8 cellular contexts compared by ENCODE assay signal in genomic region chr9:136886610-136887597, GRCh38. TPM values are rescaled to one million over a fixed set of nuclear protein-coding genes. Genes with fewer than 3 reads are reported as not detected.
A peak's percentile ranks its signal among the peaks of the same experiment; 100 is the strongest.
DNase-seq lines count a peak whose midpoint lies in the region; ATAC-seq and TF ChIP-seq lines count a peak whose summit lies in the region.

No MANE protein-coding gene starts in this region.

- in situ Hi-C loops in GM23248 (cut with MboI): no loop called here

- H2BK12ac ChIP-seq in trophoblast cell (ENCODE audit: low read length): no peak overlapping the region

- peak; percentile 34 for ATAC-seq in Right ventricle myocardium superior (ENCODE audit: poor library complexity)

- H3K9ac ChIP-seq in GM23248: peak overlapping the region; percentile 85
- H3K9ac ChIP-seq in Loucy (ENCODE audit: low read depth, low read length, poor library complexity, severe bottlenecking): peak overlapping the region; percentile 97
- H3K9ac ChIP-seq in trophoblast cell (ENCODE audit: low read length): peak overlapping the region; percentile 88

- no peaks in the 10 kb centered on the region for H3K9me3 ChIP-seq in GM23248 (ENCODE audit: low read depth)
- H3K9me3 ChIP-seq in Loucy (ENCODE audit: insufficient read depth, low read depth, low read length): no peaks in the 10 kb centered on the region
- H3K9me3 ChIP-seq in trophoblast cell (ENCODE audit: insufficient read depth, low read depth, low read length): peaks cover 5% of the 10 kb centered on the region

- no peaks in the 10 kb centered on the region for H3K36me3 ChIP-seq in GM23248 (ENCODE audit: low read depth)
- H3K36me3 ChIP-seq in Loucy (ENCODE audit: insufficient read depth, low read length): peaks cover 6% of the 10 kb centered on the region; the same call in 1 of the 2 replicates
- peaks cover 13 to 18% of the 10 kb centered on the region in 2 experiments for H3K36me3 ChIP-seq in trophoblast cell (ENCODE audit: control insufficient read depth in 1 of 2, insufficient read depth in 2 of 2, low read length in 2 of 2)

- peaks cover 10% of the 10 kb centered on the region for H3K79me1 ChIP-seq in trophoblast cell (ENCODE audit: low read length)

- H3K4me2 ChIP-seq in GM23248 (ENCODE audit: unreplicated experiment): peak overlapping the region; percentile 94
- peak overlapping the region; percentile 88 for H3K4me2 ChIP-seq in Loucy (ENCODE audit: low read depth, low read length, poor library complexity, severe bottlenecking)
- H3K4me2 ChIP-seq in trophoblast cell (ENCODE audit: low read length): peak overlapping the region; percentile 82

- H3K4me1 ChIP-seq in GM23248 (ENCODE audit: insufficient read depth): peaks cover 10% of the 10 kb centered on the region
- peaks cover 31% of the 10 kb centered on the region for H3K4me1 ChIP-seq in Loucy (ENCODE audit: insufficient read depth, low read length, poor library complexity, severe bottlenecking)
- H3K4me1 ChIP-seq in trophoblast cell (ENCODE audit: control insufficient read depth in 1 of 2, insufficient read depth in 2 of 2, low read length in 2 of 2): peaks cover 13 to 15% of the 10 kb centered on the region in 2 experiments

- intact Hi-C loops in Right ventricle myocardium superior (cut with DNase I): no loop called here

- H3K27ac ChIP-seq in GM23248 (peak overlapping the region; percentile 42), trophoblast cell (ENCODE audit: low read depth, low read length) (peak overlapping the region; percentile 60)

- peak overlapping the region; percentile 89 for H3K4me3 ChIP-seq in GM23248
- H3K4me3 ChIP-seq in Loucy (ENCODE audit: low read length, poor library complexity, severe bottlenecking): peak overlapping the region; percentile 87
- H3K4me3 ChIP-seq in trophoblast cell (ENCODE audit: low read depth, low read length): peak overlapping the region; percentile 95

- peak overlapping the region; percentile 60 for H2BK120ac ChIP-seq in trophoblast cell (ENCODE audit: insufficient read depth, low read length, poor library complexity)

- H4K91ac ChIP-seq in trophoblast cell (ENCODE audit: low read depth, low read length): peak overlapping the region; percentile 68

- 0 out of 2 replicates have a peak, but pooled peaks cover 9% of the 10 kb centered on the region for H3F3A ChIP-seq in GM23248 (ENCODE audit: insufficient read depth)
- H3F3A ChIP-seq in Loucy (ENCODE audit: low read depth): no peaks in the 10 kb centered on the region

- peak overlapping the region; percentile 80 for H4K8ac ChIP-seq in trophoblast cell (ENCODE audit: low read depth, low read length)

- H4K20me1 ChIP-seq in GM23248 (ENCODE audit: insufficient read depth) (no peaks in the 10 kb centered on the region), Loucy (ENCODE audit: insufficient read depth, low read length, poor library complexity, severe bottlenecking) (peaks cover 41% of the 10 kb centered on the region)

- DNase-seq in NCI-H510A treated with DMSO at 0.1 percent for 48 hours (lab: John Stamatoyannopoulos, UW): peak; percentile 44
- no peak for DNase-seq in NCI-H510A (lab: John Stamatoyannopoulos, UW)
- peak; percentile 66 for DNase-seq in GM23248
- peak; percentile 21 for DNase-seq in activated gamma-delta T cell treated with Interleukin-2 at 50 U/mL for 16 hours
- DNase-seq in Right ventricle myocardium superior: no peak
- DNase-seq in trophoblast cell: peak in 1 of 2 donors; percentile 22
- DNase-seq in cerebellum (ENCODE audit: low spot score): no peak

- WGBS in GM23248 (ENCODE audit: low coverage in 1 of 2, low lambda C conversion rate in 2 of 2, missing lambda C conversion rate in 2 of 2), 2 experiments: 2 to 3% methylated on average over 37 to 60 of the region's 76 CpGs
- no CpG with 5 or more reads among the region's 76 CpGs for WGBS in trophoblast cell (ENCODE audit: extremely low coverage, insufficient coverage, insufficient read length)

- H3K14ac ChIP-seq in trophoblast cell (ENCODE audit: low read length): peak overlapping the region; percentile 54

- H3K18ac ChIP-seq in trophoblast cell (ENCODE audit: low read length): peak overlapping the region; percentile 76

- no peak overlapping the region for H3K23ac ChIP-seq in trophoblast cell (ENCODE audit: low read length)

- H2BK5ac ChIP-seq in trophoblast cell (ENCODE audit: low read depth, low read length, poor library complexity): peak overlapping the region; percentile 51

- H3K79me2 ChIP-seq in GM23248 (ENCODE audit: insufficient read depth) (peaks cover 53% of the 10 kb centered on the region), Loucy (ENCODE audit: insufficient read depth, low read length) (peaks cover 62% of the 10 kb centered on the region), trophoblast cell (ENCODE audit: control insufficient read depth, insufficient read depth, low read length, poor library complexity) (peaks cover 9% of the 10 kb centered on the region)

- H2AFZ ChIP-seq in GM23248 (peak overlapping the region; percentile 70), Loucy (ENCODE audit: low read length) (peak overlapping the region; percentile 55), trophoblast cell (ENCODE audit: insufficient read depth, low read length, poor library complexity) (peak overlapping the region; percentile 61)

- peak overlapping the region; percentile 82 for H4K12ac ChIP-seq in trophoblast cell (ENCODE audit: low read depth, low read length)

- H2AK5ac ChIP-seq in trophoblast cell (ENCODE audit: low read length): peak overlapping the region; percentile 59

- H3K9me2 ChIP-seq in GM23248 (ENCODE audit: insufficient read depth): no peaks in the 10 kb centered on the region
- no peaks in the 10 kb centered on the region for H3K9me2 ChIP-seq in Loucy (replicated peaks; ENCODE audit: low read depth, low read length)

- H3K4ac ChIP-seq in trophoblast cell (ENCODE audit: low read depth, low read length): peak overlapping the region; percentile 95

- no peak for TF ChIP-seq CTCF in Loucy (conservative IDR thresholded peaks at IDR 0.05; ENCODE audit: low read length)

- H3K27me3 ChIP-seq in GM23248 (replicated peaks; ENCODE audit: insufficient read depth) (no peaks in the 10 kb centered on the region), Loucy (ENCODE audit: insufficient read depth, low read length, poor library complexity, severe bottlenecking) (no peaks in the 10 kb centered on the region), trophoblast cell (ENCODE audit: insufficient read depth, low read length) (no peaks in the 10 kb centered on the region)

RNA-seq across cellular contexts. Expression of gene TRAF2, which starts 0.6 kb away (rescaled TPM):
- 8.1 and 11.5 TPM in 2 replicates for total RNA-seq in GM23248 (2014; rRNA removed; shearing (Covaris generic))
- polyA plus RNA-seq in GM23248 (2016; fragmentation: Nextera tagmentation; extraction: Ambion mirVana): 14.3 and 15.0 TPM in 2 replicates
- 9.1 TPM for total RNA-seq in Right ventricle myocardium superior
- 14.2 and 14.4 TPM in 2 replicates for polyA plus RNA-seq in trophoblast cell (2013)
- 13.2 TPM for total RNA-seq in cerebellum

RNA-seq across cellular contexts. Expression of gene EDF1, which starts 20.8 kb away (rescaled TPM):
- 299 and 305 TPM in 2 replicates for total RNA-seq in GM23248 (2014; rRNA removed; shearing (Covaris generic))
- 567 and 586 TPM in 2 replicates for polyA plus RNA-seq in GM23248 (2016; fragmentation: Nextera tagmentation; extraction: Ambion mirVana)
- 325 TPM for total RNA-seq in Right ventricle myocardium superior
- 473 and 476 TPM in 2 replicates for polyA plus RNA-seq in trophoblast cell (2013)
- total RNA-seq in cerebellum: 83.1 TPM

RNA-seq across cellular contexts. Expression of gene MAMDC4, which starts 34.8 kb away (rescaled TPM):
- total RNA-seq in GM23248 (2014; rRNA removed; shearing (Covaris generic)): 1.1 and 2.3 TPM in 2 replicates
- polyA plus RNA-seq in GM23248 (2016; fragmentation: Nextera tagmentation; extraction: Ambion mirVana): 0.35 and 0.43 TPM in 2 replicates
- total RNA-seq in Right ventricle myocardium superior (13.2 TPM), cerebellum (6.0 TPM)
- polyA plus RNA-seq in trophoblast cell (2013): 3.2 and 3.4 TPM in 2 replicates

RNA-seq across cellular contexts. Expression of gene PHPT1, which starts 37.7 kb away (rescaled TPM):
- 71.1 and 84.6 TPM in 2 replicates for total RNA-seq in GM23248 (2014; rRNA removed; shearing (Covaris generic))
- polyA plus RNA-seq in GM23248 (2016; fragmentation: Nextera tagmentation; extraction: Ambion mirVana): 295 and 302 TPM in 2 replicates
- total RNA-seq in Right ventricle myocardium superior (345 TPM), cerebellum (42.1 TPM)
- 136 and 146 TPM in 2 replicates for polyA plus RNA-seq in trophoblast cell (2013)

RNA-seq across cellular contexts. Expression of gene AJM1, which starts 44.6 kb away (rescaled TPM):
- total RNA-seq in GM23248 (2014; rRNA removed; shearing (Covaris generic)): 0.89 and 1.4 TPM in 2 replicates
- polyA plus RNA-seq in GM23248 (2016; fragmentation: Nextera tagmentation; extraction: Ambion mirVana): 1.1 and 1.4 TPM in 2 replicates
- 7.3 TPM for total RNA-seq in Right ventricle myocardium superior
- 1.1 and 1.2 TPM in 2 replicates for polyA plus RNA-seq in trophoblast cell (2013)
- total RNA-seq in cerebellum: 1.8 TPM

Comparison
In these comparisons a context has a peak if more than half of its experiments do, and no peak if none do; other contexts are left out.
1. DNase-seq: peak in NCI-H510A treated with DMSO at 0.1 percent for 48 hours (single experiment), GM23248 (single experiment) and activated gamma-delta T cell treated with Interleukin-2 at 50 U/mL for 16 hours (single experiment); none in NCI-H510A (single experiment), Right ventricle myocardium superior (single experiment) and cerebellum (single experiment).
2. Peak in every context shown above with its lines, with median percentiles within 50 percentile points of each other: H2AFZ ChIP-seq, H3K4me2 ChIP-seq, H3K4me3 ChIP-seq and H3K9ac ChIP-seq.